17 cellular contexts compared by ENCODE assay signal in the genomic region with DNA sequence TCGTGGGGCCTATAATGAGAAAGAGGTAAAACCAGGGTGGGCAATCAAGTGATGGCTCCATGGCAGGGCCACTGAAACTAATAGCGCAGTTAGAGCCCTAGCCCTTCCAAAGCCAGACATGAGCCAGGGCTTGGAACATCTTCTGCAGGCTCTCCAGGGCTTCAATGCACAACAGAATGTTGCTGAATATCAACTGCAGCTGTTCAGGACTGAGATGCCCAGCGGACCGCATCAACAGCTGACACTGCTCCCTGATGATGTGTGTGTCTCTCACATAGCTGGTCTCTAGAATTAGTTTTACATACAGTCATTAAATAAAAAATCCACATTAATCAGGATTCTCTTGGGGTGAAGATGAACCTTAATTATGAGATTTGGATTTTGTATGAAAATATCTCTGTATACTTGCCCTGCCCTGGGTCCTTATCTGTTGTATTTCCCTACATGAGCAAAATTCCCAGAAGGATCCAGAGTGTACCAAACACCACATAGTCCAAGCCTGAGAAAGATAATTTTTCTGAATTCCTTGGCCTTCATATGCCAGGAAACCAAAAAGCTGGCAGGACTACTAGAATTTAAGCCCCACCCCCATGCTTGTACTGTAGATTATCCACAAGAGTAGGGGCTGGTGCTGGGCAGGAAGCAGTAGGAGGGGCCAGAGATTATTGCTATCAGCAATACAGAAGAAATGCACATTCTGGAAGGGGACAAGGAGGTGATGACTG. TPM values are rescaled to one million over a fixed set of nuclear protein-coding genes. Genes with fewer than 3 reads are reported as not detected.
DNase-seq lines count a peak whose midpoint lies in the region; FAIRE-seq and TF ChIP-seq lines count a peak whose summit lies in the region.
"Had no signal": no experiment of that assay in that cellular context is flagged by ENCODE, and none has a peak within 500 bp of the region (broad histone marks: within the 10 kb centered on the region; RNA-seq: fewer than 3 reads in every experiment).

No MANE protein-coding gene starts in this region.

- H3K36me3 Mint-ChIP-seq in neural progenitor cell (no peaks in the 10 kb centered on the region), type B pancreatic cell (no peaks in the 10 kb centered on the region)
- H3K36me3 Mint-ChIP-seq: CD4-positive, alpha-beta memory T cell had no signal

- no peak overlapping the region for H3K9ac ChIP-seq in neural progenitor cell

- DNase-seq in GM12891 (ENCODE audit: insufficient read length, low spot score) (no peak), NCI-H524 (lab: John Stamatoyannopoulos, UW) (peak; percentile 49 to 82), fibroblast of pulmonary artery (ENCODE audit: low read depth) (peak; percentile 81), neural progenitor cell (ENCODE audit: low spot score) (no peak), NCI-H1105 (lab: John Stamatoyannopoulos, UW) (no peak), type B pancreatic cell (ENCODE audit: extremely low spot score, unreplicated experiment) (no peak), retina (no peak)
- DNase-seq: activated CD4-positive, alpha-beta T cell treated with anti-CD3 and anti-CD28 coated beads for 4 hours; CD4-positive, alpha-beta memory T cell; IMR-90; NCI-H1436; stimulated activated CD8-positive, alpha-beta memory T cell treated with anti-CD3 and anti-CD28 coated beads, Interleukin-4, amount 100 ng/mL, for 48 hours; transverse colon had no signal

- no peaks in the 10 kb centered on the region for H3K9me3 ChIP-seq in neural progenitor cell (ENCODE audit: low read depth)
- H3K9me3 ChIP-seq: transverse colon had no signal

- no peak for FAIRE-seq in GM12891 (lab: Jason Lieb, UNC)
- FAIRE-seq: keratinocyte, RCC 7860 had no signal

- no peak for TF ChIP-seq POLR2A in GM12891 (IDR thresholded peaks at IDR 0.05; ENCODE audit: low read depth, low read length)

- TF ChIP-seq CTCF in fibroblast of pulmonary artery (IDR thresholded peaks at IDR 0.05; ENCODE audit: low read length, missing control alignments) = no peak
- no peak for TF ChIP-seq CTCF in neural progenitor cell (IDR thresholded peaks at IDR 0.05)
- TF ChIP-seq CTCF in type B pancreatic cell (conservative IDR thresholded peaks at IDR 0.05) = no peak

- no peaks in the 10 kb centered on the region for H3K9me3 Mint-ChIP-seq in neural progenitor cell
- no peaks in the 10 kb centered on the region for H3K9me3 Mint-ChIP-seq in type B pancreatic cell
- H3K9me3 Mint-ChIP-seq: GM23338; T-helper 1 cell treated with Interleukin-12 subunit alpha and Interleukin-12 subunit beta and Interleukin-4 antibody, amounts not matched to agents 30 μg/mL and 1 μg/mL, for 36 hours had no signal

- H3K36me3 ChIP-seq in neural progenitor cell = no peaks in the 10 kb centered on the region
- H3K36me3 ChIP-seq: transverse colon had no signal

- H3K79me2 ChIP-seq in neural progenitor cell (ENCODE audit: low read depth) = no peaks in the 10 kb centered on the region

- H3K4me2 ChIP-seq in neural progenitor cell = no peak overlapping the region
- H3K4me2 ChIP-seq: GM23338 had no signal

- H3K4me3 ChIP-seq in fibroblast of pulmonary artery (replicated peaks; ENCODE audit: low read depth, low read length) = no peak overlapping the region
- H3K4me3 ChIP-seq in neural progenitor cell = no peak overlapping the region
- H3K4me3 ChIP-seq: GM23338, transverse colon had no signal

- no peaks in the 10 kb centered on the region for H3K4me1 Mint-ChIP-seq in neural progenitor cell
- no peaks in the 10 kb centered on the region for H3K4me1 Mint-ChIP-seq in type B pancreatic cell (ENCODE audit: unreplicated experiment)
- H3K4me1 Mint-ChIP-seq: CD4-positive, alpha-beta memory T cell had no signal

- H3F3A ChIP-seq in neural progenitor cell (ENCODE audit: low read depth) = no peaks in the 10 kb centered on the region

- no peak overlapping the region for H3K27ac ChIP-seq in neural progenitor cell
- H3K27ac ChIP-seq: transverse colon had no signal

- peaks cover 10% of the 10 kb centered on the region for H3K27me3 ChIP-seq in neural progenitor cell
- H3K27me3 ChIP-seq: transverse colon had no signal

- H3K4me3 Mint-ChIP-seq in neural progenitor cell (no peak overlapping the region), type B pancreatic cell (no peak overlapping the region)
- H3K4me3 Mint-ChIP-seq: CD4-positive, alpha-beta memory T cell; GM23338; T-helper 1 cell treated with Interleukin-12 subunit alpha and Interleukin-12 subunit beta and Interleukin-4 antibody, amounts not matched to agents 30 μg/mL and 1 μg/mL, for 36 hours had no signal

- no peaks in the 10 kb centered on the region for H3K4me1 ChIP-seq in neural progenitor cell
- H3K4me1 ChIP-seq: transverse colon had no signal

- H2AFZ ChIP-seq in neural progenitor cell (replicated peaks) = peak overlapping the region; percentile 34
- H2AFZ ChIP-seq: GM23338 had no signal

- H3K27me3 Mint-ChIP-seq in neural progenitor cell (ENCODE audit: insufficient read depth, low read depth) (peaks cover 2% of the 10 kb centered on the region), type B pancreatic cell (peaks cover 38% of the 10 kb centered on the region)

- H3K27ac Mint-ChIP-seq in neural progenitor cell = no peak overlapping the region
- H3K27ac Mint-ChIP-seq in type B pancreatic cell = no peak overlapping the region
- H3K27ac Mint-ChIP-seq: CD4-positive, alpha-beta memory T cell; GM23338; T-helper 1 cell treated with Interleukin-12 subunit alpha and Interleukin-12 subunit beta and Interleukin-4 antibody, amounts not matched to agents 30 μg/mL and 1 μg/mL, for 36 hours had no signal

- no peaks in the 10 kb centered on the region for H4K20me1 ChIP-seq in neural progenitor cell (ENCODE audit: low read depth)

TF ChIP-seq in GM12891, 5 proteins besides CTCF, POLR2A, EP300 and RAD21:
- TF ChIP-seq SPI1 (IDR thresholded peaks at IDR 0.05; ENCODE audit: low read depth, low read length) (no peak), POU2F2 (IDR thresholded peaks at IDR 0.05; ENCODE audit: low read depth, low read length) (no peak), POLR2AphosphoS5 (IDR thresholded peaks at IDR 0.05; ENCODE audit: low read depth, low read length) (no peak), PAX5 (IDR thresholded peaks at IDR 0.05; ENCODE audit: insufficient read depth, low read length, severe bottlenecking) (peak; percentile 97), TAF1 (IDR thresholded peaks at IDR 0.05; ENCODE audit: low read depth, low read length) (no peak)

RNA-seq across cellular contexts. Expression of a gene that starts 7.7 kb away (rescaled TPM):
- polyA plus RNA-seq in GM12891 (2012; ENCODE audit: low read depth, missing spikeins) = 15.6 TPM
- 35.2 and 52.5 TPM in 2 replicates for total RNA-seq in neural progenitor cell (ENCODE audit: low replicate concordance)
- 49.9 and 76.9 TPM in 2 replicates for total RNA-seq in type B pancreatic cell (ENCODE audit: low replicate concordance)

Comparison
In these comparisons a context has a peak if more than half of its experiments do, and no peak if none do; other contexts are left out.
1. DNase-seq: peak in NCI-H524 (2 of 2) and fibroblast of pulmonary artery (single experiment); none in GM12891 (single experiment), neural progenitor cell (single experiment), NCI-H1105 (single experiment), type B pancreatic cell (single experiment) and retina (single experiment).